Comparison of ENCODE assay signal across 1 cellular context in the genomic region with DNA sequence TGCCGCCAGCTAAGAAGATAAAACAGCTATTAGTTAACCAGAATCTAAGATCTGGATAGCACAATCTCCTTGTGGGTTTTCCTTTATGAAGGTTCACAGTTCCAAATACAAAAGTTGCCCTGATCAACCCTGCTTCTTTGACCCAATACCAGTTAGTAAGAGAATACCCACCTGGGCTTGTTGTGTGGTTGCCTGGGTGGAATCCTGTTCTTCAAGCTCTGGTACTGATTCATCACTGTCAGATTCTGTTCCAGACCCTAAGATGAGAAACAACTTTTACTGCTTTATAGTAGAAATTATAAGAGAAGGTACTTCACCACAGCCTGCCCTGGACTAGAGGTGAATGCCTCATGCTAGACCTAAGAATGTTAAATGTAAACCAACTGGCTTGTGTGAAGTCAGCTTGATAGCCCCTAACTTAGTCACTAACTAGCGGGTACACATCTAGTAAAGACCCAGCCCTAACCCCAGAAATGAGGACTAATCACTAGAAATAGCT.
TF ChIP-seq lines count a peak whose summit lies in the region.

No MANE protein-coding gene starts in this region.

TF ChIP-seq in A549, 52 proteins besides CTCF, POLR2A, EP300 and RAD21:
- TF ChIP-seq POLR2AphosphoS2 (conservative IDR thresholded peaks at IDR 0.05; ENCODE audit: low read length) (peak; percentile 54; the same call in 1 of the 2 replicates), NPAS2 (CRISPR knock-in tag; IDR thresholded peaks at IDR 0.05; ENCODE audit: borderline replicate concordance) (no peak)
